Comparison of ENCODE assay signal across 8 cellular contexts in genomic region chr20:18566892-18567738, GRCh38. TPM values are rescaled to one million over a fixed set of nuclear protein-coding genes. Genes with fewer than 3 reads are reported as not detected.
DNase-seq lines count a peak whose midpoint lies in the region; ATAC-seq, FAIRE-seq and TF ChIP-seq lines count a peak whose summit lies in the region.

TSS of gene SMIM26 (plus strand) at chr20:18567432. CDS start at chr20:18567479, 47 bp downstream.

- intact Hi-C loops in endothelial cell of umbilical vein (cut with micrococcal nuclease), result loop anchor here (1.0 kb wide), 2 partner anchors 20 to 60 kb away; partner anchors contain the start of gene SEC23B

- dilution Hi-C loops in endothelial cell of umbilical vein (cut with MboI; ENCODE audit: extremely low pct_ligation_motif_present, low sequenced_read_pairs), result no loop called here

- H3K27me3 ChIP-seq in OCI-LY3 (ENCODE audit: low read depth, low read length), result no peaks in the 10 kb centered on the region
- no peaks in the 10 kb centered on the region for H3K27me3 ChIP-seq in endothelial cell of umbilical vein (ENCODE audit: control insufficient read depth in 2 of 2, insufficient read depth in 2 of 2, low read length in 2 of 2)

- CTCF ChIA-PET in endothelial cell of umbilical vein (lab: Charles Lee), result interaction anchor here (1.2 to 1.3 kb wide), 2 partner anchors 21 to 60 kb away, joined by 3 to 4 read pairs; partner anchors contain the start of gene SEC23B

- H3K4me2 ChIP-seq in OCI-LY3 (ENCODE audit: low read length) (peak within 1 kb of the TSS; percentile 94), endothelial cell of umbilical vein (ENCODE audit: insufficient read depth, low read length) (peak within 1 kb of the TSS; percentile 93)

- H2AFZ ChIP-seq in OCI-LY3 (ENCODE audit: low read depth, low read length), result peak within 1 kb of the TSS; percentile 87
- H2AFZ ChIP-seq in endothelial cell of umbilical vein (ENCODE audit: low read depth, low read length), result peak within 1 kb of the TSS; percentile 36

- peak within 1 kb of the TSS; percentile 67 for H3K27ac ChIP-seq in OCI-LY3 (ENCODE audit: low read length)
- H3K27ac ChIP-seq in endothelial cell of umbilical vein (ENCODE audit: insufficient read depth, low read depth, low read length), result peak within 1 kb of the TSS; percentile 22

- TF ChIP-seq CTCF in OCI-LY3 (IDR thresholded peaks at IDR 0.05; ENCODE audit: low read depth, low read length) (no peak), endothelial cell of umbilical vein (IDR thresholded peaks at IDR 0.05; ENCODE audit: extremely low read depth in 1 of 2, insufficient read depth in 1 of 2, low read depth in 1 of 2, low read length in 2 of 2) (no peak)

- peak; percentile 98 for ATAC-seq in GM21515 (IDR thresholded peaks at IDR 0.05; ENCODE audit: unreplicated experiment)

- TSS peak; percentile 93 for BruUV-seq in endothelial cell of umbilical vein (replicated peaks; lab: Mats Ljungman, UMichigan)

- DNase-seq in D341Med (ENCODE audit: low spot score) (peak; percentile 97), HuH-7 (ENCODE audit: low spot score) (peak; percentile 92), endothelial cell of umbilical vein (ENCODE audit: low read depth, low spot score) (peak; percentile 81), middle frontal gyrus (ENCODE audit: extremely low spot score, low spot score) (peak; percentile 83)
- peak; percentile 96 for DNase-seq in activated CD8-positive, alpha-beta memory T cell treated with anti-CD3 and anti-CD28 coated beads, Interleukin-2, amount 50 U/mL, for 48 hours
- DNase-seq in stimulated activated CD8-positive, alpha-beta memory T cell treated with anti-CD3 and anti-CD28 coated beads, Interleukin-2, amount 100 ng/mL, for 48 hours (ENCODE audit: low read depth in 2 of 2), result peak; percentile 89 to 93

- H3K4me3 ChIP-seq in OCI-LY3 (ENCODE audit: low read length), result peak within 1 kb of the TSS; percentile 90
- H3K4me3 ChIP-seq in endothelial cell of umbilical vein (replicated peaks in 1 of 3; ENCODE audit: insufficient read depth in 1 of 3, low read depth in 1 of 3, low read length in 3 of 3), result peak within 1 kb of the TSS; percentile 68 to 86 (median 72)

- POLR2A ChIA-PET in endothelial cell of umbilical vein (lab: Charles Lee), result interaction anchor here (0.6 kb wide), 1 partner anchor 1319 kb away, joined by 4 read pairs; no protein-coding TSS in a partner anchor

- H3K4me1 ChIP-seq in OCI-LY3 (ENCODE audit: low read length) (peaks cover 11% of the 10 kb centered on the region), endothelial cell of umbilical vein (ENCODE audit: control insufficient read depth, extremely low read depth, insufficient read depth, low read length) (peaks cover 10% of the 10 kb centered on the region)

- no peaks in the 10 kb centered on the region for H3K9me1 ChIP-seq in endothelial cell of umbilical vein (replicated peaks; ENCODE audit: control insufficient read depth, extremely low read depth, insufficient read depth, low read length)

- peak within 1 kb of the TSS; percentile 93 for H3K9ac ChIP-seq in OCI-LY3 (ENCODE audit: low read length)
- H3K9ac ChIP-seq in endothelial cell of umbilical vein (replicated peaks; ENCODE audit: extremely low read depth, insufficient read depth, low read length), result peak within 1 kb of the TSS; percentile 73

- peaks cover 32% of the 10 kb centered on the region for H3K36me3 ChIP-seq in OCI-LY3 (replicated peaks; ENCODE audit: low read depth, low read length)
- H3K36me3 ChIP-seq in endothelial cell of umbilical vein (ENCODE audit: control insufficient read depth in 2 of 2, extremely low read depth in 1 of 2, insufficient read depth in 2 of 2, low read length in 2 of 2), result peaks cover 0 to 2% of the 10 kb centered on the region in 2 experiments

- H4K20me1 ChIP-seq in OCI-LY3 (ENCODE audit: insufficient read depth, low read length) (no peaks in the 10 kb centered on the region), endothelial cell of umbilical vein (replicated peaks; ENCODE audit: control insufficient read depth, extremely low read depth, insufficient read depth, low read length) (no peaks in the 10 kb centered on the region)

- TF ChIP-seq POLR2A in endothelial cell of umbilical vein (IDR thresholded peaks at IDR 0.05; ENCODE audit: low read depth, low read length), result peak; percentile 91

- H3K79me2 ChIP-seq in OCI-LY3 (ENCODE audit: low read length) (peaks cover 21% of the 10 kb centered on the region), endothelial cell of umbilical vein (ENCODE audit: control insufficient read depth, insufficient read depth, low read length) (peaks cover 10% of the 10 kb centered on the region)

- H3K9me3 ChIP-seq in OCI-LY3 (ENCODE audit: insufficient read depth, low read length), result no peaks in the 10 kb centered on the region
- H3K9me3 ChIP-seq in endothelial cell of umbilical vein (replicated peaks; ENCODE audit: control insufficient read depth, insufficient read depth, low read length), result no peaks in the 10 kb centered on the region

- peak; percentile 81 for FAIRE-seq in endothelial cell of umbilical vein (lab: Jason Lieb, UNC)

TF ChIP-seq in endothelial cell of umbilical vein, 7 proteins besides CTCF, POLR2A, EP300 and RAD21:
- TF ChIP-seq POLR2AphosphoS5 (IDR thresholded peaks at IDR 0.05; ENCODE audit: insufficient read depth, low read depth, low read length), result peak; percentile 83
- TF ChIP-seq FOS (IDR thresholded peaks at IDR 0.05; ENCODE audit: borderline replicate concordance, insufficient read depth, low read length), result no peak

RNA-seq across cellular contexts. Expression of gene SMIM26, which starts in this region (rescaled TPM):
- 54.1 and 62.4 TPM in 2 replicates for total RNA-seq in endothelial cell of umbilical vein
- polyA plus RNA-seq in endothelial cell of umbilical vein, result 54.0 and 92.0 TPM in 2 replicates
- polyA plus RNA-seq in endothelial cell of umbilical vein (2011; cell fraction: cytosol; rRNA removed), result 93.4 and 126 TPM in 2 replicates
- 31.3 and 31.5 TPM in 2 replicates for polyA plus RNA-seq in endothelial cell of umbilical vein (2011; cell fraction: nucleus; rRNA removed)
- 92.3 and 101 TPM in 2 replicates for polyA plus RNA-seq in endothelial cell of umbilical vein (2012)
- polyA minus RNA-seq in endothelial cell of umbilical vein, result 147 and 164 TPM in 2 replicates
- polyA minus RNA-seq in endothelial cell of umbilical vein (2011; cell fraction: cytosol; rRNA and poly(A)+ RNA removed), result 22.7 TPM
- 13.4 and 15.8 TPM in 2 replicates for polyA minus RNA-seq in endothelial cell of umbilical vein (2011; cell fraction: nucleus; rRNA and poly(A)+ RNA removed)

Comparison
In these comparisons a context has a peak if more than half of its experiments do, and no peak if none do; other contexts are left out.
1. Peak in every context shown above with its lines: DNase-seq, ATAC-seq, H3K4me3 ChIP-seq and H3K27ac ChIP-seq.